ENCODE assay signal across 34 cellular contexts in the genomic region with DNA sequence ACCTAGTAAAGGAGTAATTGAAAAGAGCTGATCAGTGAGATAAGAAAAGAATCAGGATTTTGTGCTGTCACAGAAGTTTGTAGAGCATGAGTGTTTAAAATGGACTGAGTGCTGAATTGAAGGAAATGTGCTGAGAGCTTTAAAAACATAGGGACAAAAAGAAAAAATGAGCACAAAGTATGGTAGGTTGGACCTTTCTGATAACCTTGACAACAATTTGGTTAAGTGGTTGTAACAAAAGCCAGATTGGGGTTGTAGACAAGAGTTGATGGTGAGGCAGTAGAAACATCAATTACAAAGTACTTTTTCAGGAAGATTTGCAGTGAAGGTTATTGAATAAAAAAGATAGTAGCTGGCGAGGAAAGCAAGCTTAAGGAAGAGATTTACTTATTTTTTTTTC.
"Had no signal": no experiment of that assay in that cellular context is flagged by ENCODE, and none has a peak within 500 bp of the region (broad histone marks: within the 10 kb centered on the region; RNA-seq: fewer than 3 reads in every experiment).

No MANE protein-coding gene starts in this region.

- H3K9me3 ChIP-seq: MG63 had no signal

- H3K9ac ChIP-seq: KMS-11 had no signal

- H3K4me3 ChIP-seq: MG63 had no signal

- DNase-seq: Karpas-422, Kasumi-1, KG1, MG63, MM.1S, MV-4-11, NCI-H1048, NCI-H1092, NCI-H1092 treated with DMSO at 0.1 percent for 48 hours, NCI-H1105, NCI-H1105 treated with DMSO at 0.1 percent for 48 hours, NCI-H1417, NCI-H1417 treated with DMSO at 0.1 percent for 48 hours, NCI-H1436, NCI-H1436 treated with DMSO at 0.1 percent for 48 hours, NCI-H146, NCI-H1694, NCI-H1694 treated with DMSO at 0.1 percent for 48 hours, NCI-H187, NCI-H187 treated with DMSO at 0.1 percent for 48 hours, NCI-H1930, NCI-H2029, NCI-H2029 treated with DMSO at 0.1 percent for 48 hours, NCI-H2081, NCI-H2081 treated with DMSO at 0.1 percent for 48 hours, NCI-H2107, NCI-H2171, NCI-H2171 treated with DMSO at 0.1 percent for 48 hours, NCI-H2227 treated with DMSO at 0.1 percent for 48 hours, NCI-H226, NCI-H345, NCI-H446, NCI-H446 treated with DMSO at 0.1 percent for 48 hours had no signal

- H3K27me3 ChIP-seq: MG63 had no signal

- H3K27ac ChIP-seq: KMS-11 had no signal

- H3K36me3 ChIP-seq: MG63 had no signal
